In the genomic region with DNA sequence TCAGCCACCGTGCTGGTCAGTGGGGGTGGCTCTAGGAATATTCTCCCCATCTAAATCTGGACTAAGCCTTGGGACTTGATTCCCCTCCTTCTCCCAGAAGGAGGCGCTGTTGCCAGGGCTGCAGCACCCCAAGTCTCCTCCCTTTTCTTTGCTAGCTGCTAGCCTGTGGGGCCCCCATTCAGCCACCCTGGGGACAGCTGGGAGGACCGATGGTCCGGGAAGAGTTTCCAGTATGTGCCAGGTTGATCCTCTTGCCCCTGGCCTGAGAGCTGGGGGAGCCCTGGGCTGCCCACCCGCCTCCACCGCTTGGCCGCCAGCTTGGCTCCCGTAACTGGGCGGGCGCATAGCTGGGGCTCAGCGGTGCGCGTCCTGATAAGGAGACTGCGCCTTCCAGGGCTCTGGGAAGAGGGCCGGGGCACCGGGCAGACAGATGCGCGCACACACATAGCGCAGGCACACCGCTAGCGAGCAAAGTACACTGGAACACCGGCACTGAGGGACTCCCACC, we compare ENCODE assay signal across 1 cellular context.
TF ChIP-seq lines count a peak whose summit lies in the region.

No MANE protein-coding gene starts in this region.

TF ChIP-seq in HEK293, 187 proteins besides CTCF, POLR2A, EP300 and RAD21 (continued from another document):
- TF ChIP-seq, protein P1, sequence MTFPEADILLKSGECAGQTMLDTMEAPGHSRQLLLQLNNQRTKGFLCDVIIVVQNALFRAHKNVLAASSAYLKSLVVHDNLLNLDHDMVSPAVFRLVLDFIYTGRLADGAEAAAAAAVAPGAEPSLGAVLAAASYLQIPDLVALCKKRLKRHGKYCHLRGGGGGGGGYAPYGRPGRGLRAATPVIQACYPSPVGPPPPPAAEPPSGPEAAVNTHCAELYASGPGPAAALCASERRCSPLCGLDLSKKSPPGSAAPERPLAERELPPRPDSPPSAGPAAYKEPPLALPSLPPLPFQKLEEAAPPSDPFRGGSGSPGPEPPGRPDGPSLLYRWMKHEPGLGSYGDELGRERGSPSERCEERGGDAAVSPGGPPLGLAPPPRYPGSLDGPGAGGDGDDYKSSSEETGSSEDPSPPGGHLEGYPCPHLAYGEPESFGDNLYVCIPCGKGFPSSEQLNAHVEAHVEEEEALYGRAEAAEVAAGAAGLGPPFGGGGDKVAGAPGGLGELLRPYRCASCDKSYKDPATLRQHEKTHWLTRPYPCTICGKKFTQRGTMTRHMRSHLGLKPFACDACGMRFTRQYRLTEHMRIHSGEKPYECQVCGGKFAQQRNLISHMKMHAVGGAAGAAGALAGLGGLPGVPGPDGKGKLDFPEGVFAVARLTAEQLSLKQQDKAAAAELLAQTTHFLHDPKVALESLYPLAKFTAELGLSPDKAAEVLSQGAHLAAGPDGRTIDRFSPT (tag by site-specific recombination; IDR thresholded peaks at IDR 0.05), result peak; percentile 49; the same call in 1 of the 2 replicates
- TF ChIP-seq ZNF585B (tag by site-specific recombination; IDR thresholded peaks at IDR 0.05), result no peak
- TF ChIP-seq ZNF202 (tag by site-specific recombination; IDR thresholded peaks at IDR 0.05; ENCODE audit: borderline replicate concordance), result peak; percentile 69; the same call in 1 of the 2 replicates
- TF ChIP-seq KLF10 (tag by site-specific recombination; IDR thresholded peaks at IDR 0.05), result no peak
- no peak for TF ChIP-seq PRDM10 (tag by site-specific recombination; IDR thresholded peaks at IDR 0.05)
- no peak for TF ChIP-seq ZBTB44 (tag by site-specific recombination; IDR thresholded peaks at IDR 0.05)
- TF ChIP-seq ZNF473 (tag by site-specific recombination; IDR thresholded peaks at IDR 0.05), result no peak
- TF ChIP-seq ZSCAN16 (tag by site-specific recombination; IDR thresholded peaks at IDR 0.05), result no peak
- TF ChIP-seq ZNF518A (tag by site-specific recombination; conservative IDR thresholded peaks at IDR 0.05; ENCODE audit: low read depth), result no peak
- TF ChIP-seq ZNF350 (tag by site-specific recombination; IDR thresholded peaks at IDR 0.05), result no peak
- TF ChIP-seq ZNF624 (tag by site-specific recombination; IDR thresholded peaks at IDR 0.05), result no peak
- TF ChIP-seq ZNF558 (tag by site-specific recombination; IDR thresholded peaks at IDR 0.05), result no peak
- TF ChIP-seq ZNF341 (tag by site-specific recombination; IDR thresholded peaks at IDR 0.05; ENCODE audit: low read depth), result no peak
- peak; percentile 11; the same call in 1 of the 2 replicates for TF ChIP-seq IKZF3 (tag by site-specific recombination; IDR thresholded peaks at IDR 0.05)
- no peak for TF ChIP-seq ZNF239 (tag by site-specific recombination; IDR thresholded peaks at IDR 0.05)
- no peak for TF ChIP-seq EGR2 (tag by site-specific recombination; IDR thresholded peaks at IDR 0.05; ENCODE audit: low read depth)
- peak; percentile 39; the same call in 1 of the 2 replicates for TF ChIP-seq ZBTB8A (tag by site-specific recombination; IDR thresholded peaks at IDR 0.05)
- peak; percentile 31; the same call in 1 of the 2 replicates for TF ChIP-seq GLIS2 (tag by site-specific recombination; IDR thresholded peaks at IDR 0.05)
- TF ChIP-seq ZNF114 (tag by site-specific recombination; IDR thresholded peaks at IDR 0.05), result no peak
- TF ChIP-seq ZNF629 (tag by site-specific recombination; IDR thresholded peaks at IDR 0.05), result no peak
- TF ChIP-seq, protein P2, sequence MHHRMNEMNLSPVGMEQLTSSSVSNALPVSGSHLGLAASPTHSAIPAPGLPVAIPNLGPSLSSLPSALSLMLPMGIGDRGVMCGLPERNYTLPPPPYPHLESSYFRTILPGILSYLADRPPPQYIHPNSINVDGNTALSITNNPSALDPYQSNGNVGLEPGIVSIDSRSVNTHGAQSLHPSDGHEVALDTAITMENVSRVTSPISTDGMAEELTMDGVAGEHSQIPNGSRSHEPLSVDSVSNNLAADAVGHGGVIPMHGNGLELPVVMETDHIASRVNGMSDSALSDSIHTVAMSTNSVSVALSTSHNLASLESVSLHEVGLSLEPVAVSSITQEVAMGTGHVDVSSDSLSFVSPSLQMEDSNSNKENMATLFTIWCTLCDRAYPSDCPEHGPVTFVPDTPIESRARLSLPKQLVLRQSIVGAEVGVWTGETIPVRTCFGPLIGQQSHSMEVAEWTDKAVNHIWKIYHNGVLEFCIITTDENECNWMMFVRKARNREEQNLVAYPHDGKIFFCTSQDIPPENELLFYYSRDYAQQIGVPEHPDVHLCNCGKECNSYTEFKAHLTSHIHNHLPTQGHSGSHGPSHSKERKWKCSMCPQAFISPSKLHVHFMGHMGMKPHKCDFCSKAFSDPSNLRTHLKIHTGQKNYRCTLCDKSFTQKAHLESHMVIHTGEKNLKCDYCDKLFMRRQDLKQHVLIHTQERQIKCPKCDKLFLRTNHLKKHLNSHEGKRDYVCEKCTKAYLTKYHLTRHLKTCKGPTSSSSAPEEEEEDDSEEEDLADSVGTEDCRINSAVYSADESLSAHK (tag by site-specific recombination; IDR thresholded peaks at IDR 0.05), result no peak
- no peak for TF ChIP-seq KLF17 (tag by site-specific recombination; IDR thresholded peaks at IDR 0.05)
